18 cellular contexts compared by ENCODE assay signal in genomic region chr18:22494771-22495170, GRCh38.
DNase-seq lines count a peak whose midpoint lies in the region; TF ChIP-seq lines count a peak whose summit lies in the region.
"Had no signal": no experiment of that assay in that cellular context is flagged by ENCODE, and none has a peak within 500 bp of the region (broad histone marks: within the 10 kb centered on the region; RNA-seq: fewer than 3 reads in every experiment).

No MANE protein-coding gene starts in this region.

- no peaks in the 10 kb centered on the region for H3K27me3 ChIP-seq in uterus
- H3K27me3 ChIP-seq: stomach had no signal

- H3K4me1 Mint-ChIP-seq in activated T-cell treated with anti-CD3 and anti-CD28 coated beads, Interleukin-2, amount 50 U/mL, for 24 hours (ENCODE audit: low read depth), result no peaks in the 10 kb centered on the region
- H3K4me1 Mint-ChIP-seq: CD4-positive, CD25-positive, alpha-beta regulatory T cell had no signal

- peak; percentile 59 for DNase-seq in NCI-H226
- DNase-seq in dermis blood vessel endothelial cell, result peak; percentile 56
- DNase-seq in hepatic stellate cell (ENCODE audit: low spot score), result peak; percentile 17
- peak in 1 of 2 donors; percentile 50 for DNase-seq in uterus
- DNase-seq in HEK293T (ENCODE audit: extremely low spot score), result no peak
- no peak for DNase-seq in activated T-cell treated with anti-CD3 and anti-CD28 coated beads, Interleukin-2, amount 50 U/mL, for 24 hours
- no peak for DNase-seq in D341Med (ENCODE audit: low spot score)
- DNase-seq: activated CD4-positive, alpha-beta memory T cell treated with anti-CD3 and anti-CD28 coated beads for 36 hours; activated T-cell treated with anti-CD3 and anti-CD28 coated beads, Interleukin-2, amount 50 U/mL, for 72 hours; CD4-positive, CD25-positive, alpha-beta regulatory T cell; DND-41; foreskin melanocyte; Kasumi-1; NCI-H1436 treated with DMSO at 0.1 percent for 48 hours; NCI-H446 treated with DMSO at 0.1 percent for 48 hours; stomach had no signal

- peaks cover 8% of the 10 kb centered on the region for H3K9me3 Mint-ChIP-seq in activated T-cell treated with anti-CD3 and anti-CD28 coated beads, Interleukin-2, amount 50 U/mL, for 24 hours

- H3K27ac ChIP-seq in uterus, result peak overlapping the region; percentile 53 to 70
- H3K27ac ChIP-seq: SK-N-MC, stomach had no signal

- intact Hi-C loops in uterus (cut with DNase I; ENCODE audit: low total_unique reads), result no loop called here

- no peak for TF ChIP-seq CTCF in uterus (IDR thresholded peaks at IDR 0.05)

- no peak for TF ChIP-seq POLR2A in uterus (IDR thresholded peaks at IDR 0.05)

- H3K4me3 Mint-ChIP-seq in activated T-cell treated with anti-CD3 and anti-CD28 coated beads, Interleukin-2, amount 50 U/mL, for 24 hours, result no peak overlapping the region
- H3K4me3 Mint-ChIP-seq: activated CD4-positive, alpha-beta memory T cell treated with anti-CD3 and anti-CD28 coated beads for 36 hours; activated T-cell treated with anti-CD3 and anti-CD28 coated beads, Interleukin-2, amount 50 U/mL, for 72 hours; CD4-positive, CD25-positive, alpha-beta regulatory T cell had no signal

- no peak overlapping the region for H3K4me3 ChIP-seq in uterus
- H3K4me3 ChIP-seq: GM12878, SK-N-MC, stomach had no signal

- POLR2A ChIA-PET in HEK293T (lab: Yijun Ruan, JAX), result interaction anchor here (0.9 to 1.1 kb wide), 2 partner anchors 9 to 29 kb away, joined by 3 read pairs; no protein-coding TSS in a partner anchor

- CTCF ChIA-PET in HEK293T (lab: Yijun Ruan, JAX), result interaction anchor here (1.1 kb wide), 1 partner anchor 61 kb away, joined by 5 read pairs; no protein-coding TSS in a partner anchor

- peaks cover 0 to 8% of the 10 kb centered on the region in 2 donors for H3K4me1 ChIP-seq in uterus

- H3K27me3 Mint-ChIP-seq in activated T-cell treated with anti-CD3 and anti-CD28 coated beads, Interleukin-2, amount 50 U/mL, for 24 hours, result peaks cover 3% of the 10 kb centered on the region
- H3K27me3 Mint-ChIP-seq: activated CD4-positive, alpha-beta memory T cell treated with anti-CD3 and anti-CD28 coated beads for 36 hours; CD4-positive, CD25-positive, alpha-beta regulatory T cell had no signal

- no peaks in the 10 kb centered on the region for H3K36me3 Mint-ChIP-seq in activated T-cell treated with anti-CD3 and anti-CD28 coated beads, Interleukin-2, amount 50 U/mL, for 24 hours (ENCODE audit: low read depth)
- H3K36me3 Mint-ChIP-seq: activated CD4-positive, alpha-beta memory T cell treated with anti-CD3 and anti-CD28 coated beads for 36 hours; CD4-positive, CD25-positive, alpha-beta regulatory T cell had no signal

- H3K27ac Mint-ChIP-seq in activated T-cell treated with anti-CD3 and anti-CD28 coated beads, Interleukin-2, amount 50 U/mL, for 24 hours, result no peak overlapping the region
- H3K27ac Mint-ChIP-seq: activated CD4-positive, alpha-beta memory T cell treated with anti-CD3 and anti-CD28 coated beads for 36 hours; activated T-cell treated with anti-CD3 and anti-CD28 coated beads, Interleukin-2, amount 50 U/mL, for 72 hours; CD4-positive, CD25-positive, alpha-beta regulatory T cell had no signal

- H3K9me3 ChIP-seq in uterus, result no peaks in the 10 kb centered on the region
- H3K9me3 ChIP-seq: stomach had no signal

- no peaks in the 10 kb centered on the region for H3K36me3 ChIP-seq in uterus
- H3K36me3 ChIP-seq: stomach had no signal

TF ChIP-seq in HEK293T, 16 proteins besides CTCF, POLR2A, EP300 and RAD21:
- TF ChIP-seq ZNF384 (IDR thresholded peaks at IDR 0.05), result no peak
- no peak for TF ChIP-seq NFRKB (IDR thresholded peaks at IDR 0.05)
- no peak for TF ChIP-seq PKNOX1 (IDR thresholded peaks at IDR 0.05)
- TF ChIP-seq FOXK2 (IDR thresholded peaks at IDR 0.05), result no peak
- no peak for TF ChIP-seq HDGF (IDR thresholded peaks at IDR 0.05; ENCODE audit: borderline replicate concordance)
- TF ChIP-seq LEF1 (IDR thresholded peaks at IDR 0.05; ENCODE audit: borderline replicate concordance), result no peak
- no peak for TF ChIP-seq CTBP1 (IDR thresholded peaks at IDR 0.05; ENCODE audit: borderline replicate concordance)
- TF ChIP-seq L3MBTL2 (conservative IDR thresholded peaks at IDR 0.05), result no peak
- no peak for TF ChIP-seq TARDBP (IDR thresholded peaks at IDR 0.05)
- no peak for TF ChIP-seq FOXA1 (IDR thresholded peaks at IDR 0.05)
- no peak for TF ChIP-seq FOXM1 (IDR thresholded peaks at IDR 0.05; ENCODE audit: borderline replicate concordance)
- TF ChIP-seq BHLHE40 (IDR thresholded peaks at IDR 0.05; ENCODE audit: borderline replicate concordance), result no peak
- TF ChIP-seq SP1 (IDR thresholded peaks at IDR 0.05), result no peak

Comparison
In these comparisons a context has a peak if more than half of its experiments do, and no peak if none do; other contexts are left out.
1. DNase-seq: peak in NCI-H226 (single experiment), dermis blood vessel endothelial cell (single experiment) and hepatic stellate cell (single experiment); none in HEK293T (single experiment), activated T-cell treated with anti-CD3 and anti-CD28 coated beads, Interleukin-2, amount 50 U/mL, for 24 hours (single experiment) and D341Med (single experiment).